In the genomic region with DNA sequence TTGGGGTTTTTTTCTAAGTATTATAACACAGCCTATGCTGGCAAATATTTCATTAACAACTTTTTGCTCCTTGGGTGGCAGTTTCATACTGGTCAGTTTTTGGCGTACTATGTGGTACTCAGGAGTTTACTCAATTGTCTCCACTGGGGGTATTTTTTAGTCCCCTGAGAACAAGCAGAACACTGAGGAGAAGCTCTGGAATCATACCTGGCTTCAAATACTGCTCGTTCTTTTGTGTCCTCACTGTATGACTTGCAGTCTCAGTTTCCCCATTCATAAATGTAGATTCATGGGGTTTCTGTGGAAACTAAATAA, we compare ENCODE assay signal across 16 cellular contexts.
"Had no signal": no experiment of that assay in that cellular context is flagged by ENCODE, and none has a peak within 500 bp of the region (broad histone marks: within the 10 kb centered on the region; RNA-seq: fewer than 3 reads in every experiment).

No MANE protein-coding gene starts in this region.

- H3K27ac ChIP-seq: gastroesophageal sphincter, left ventricle myocardium inferior had no signal

- H3K27me3 ChIP-seq: gastroesophageal sphincter, tibial nerve had no signal

- H3K27ac Mint-ChIP-seq: activated B cell treated with CpG ODN at 0.5 μM for 24 hours; activated naive CD8-positive, alpha-beta T cell treated with anti-CD3 and anti-CD28 coated beads for 36 hours; T-helper 2 cell treated with Interferon-gamma antibody and Interleukin-4, amounts not matched to agents 5 μg/mL and 100 μg/mL, for 36 hours had no signal

- H3K4me3 Mint-ChIP-seq: activated B cell treated with CpG ODN at 0.5 μM for 24 hours; activated naive CD8-positive, alpha-beta T cell treated with anti-CD3 and anti-CD28 coated beads for 36 hours; brain; dendritic cell treated with granulocyte-macrophage colony-stimulating factor and Interleukin-4, amounts not matched to agents 40 ng/mL and 50 ng/mL, for 4 days; naive B cell; T-helper 2 cell treated with Interferon-gamma antibody and Interleukin-4, amounts not matched to agents 5 μg/mL and 100 μg/mL, for 36 hours had no signal

- DNase-seq: activated B cell treated with CpG ODN at 0.5 μM for 24 hours; activated CD4-positive, alpha-beta T cell treated with anti-CD3 and anti-CD28 coated beads, Interleukin-2, amount 50 U/mL, for 1 hour; activated CD8-positive, alpha-beta memory T cell treated with anti-CD3 and anti-CD28 coated beads for 24 hours; activated gamma-delta T cell treated with Interleukin-2 at 50 U/mL for 16 hours; activated naive CD8-positive, alpha-beta T cell treated with anti-CD3 and anti-CD28 coated beads for 36 hours; effector memory CD4-positive, alpha-beta T cell; naive B cell; stimulated activated CD4-positive, alpha-beta T cell treated with anti-CD3 and anti-CD28 coated beads, Interleukin-4, amount 100 ng/mL, for 24 hours; stimulated activated naive CD4-positive, alpha-beta T cell had no signal

- H3K9me3 Mint-ChIP-seq: activated B cell treated with CpG ODN at 0.5 μM for 24 hours; activated naive CD8-positive, alpha-beta T cell treated with anti-CD3 and anti-CD28 coated beads for 36 hours; brain; dendritic cell treated with granulocyte-macrophage colony-stimulating factor and Interleukin-4, amounts not matched to agents 40 ng/mL and 50 ng/mL, for 4 days; naive B cell; T-helper 2 cell treated with Interferon-gamma antibody and Interleukin-4, amounts not matched to agents 5 μg/mL and 100 μg/mL, for 36 hours had no signal

- H3K27me3 Mint-ChIP-seq: activated B cell treated with CpG ODN at 0.5 μM for 24 hours; activated naive CD8-positive, alpha-beta T cell treated with anti-CD3 and anti-CD28 coated beads for 36 hours; dendritic cell treated with granulocyte-macrophage colony-stimulating factor and Interleukin-4, amounts not matched to agents 40 ng/mL and 50 ng/mL, for 4 days; naive B cell had no signal

- H3K9me3 ChIP-seq: gastroesophageal sphincter, left ventricle myocardium inferior, tibial nerve had no signal

- H3K4me1 Mint-ChIP-seq: activated B cell treated with CpG ODN at 0.5 μM for 24 hours had no signal

- H3K4me3 ChIP-seq: gastroesophageal sphincter, left ventricle myocardium inferior, skin epidermis, tibial nerve had no signal
